3 cellular contexts compared by ENCODE assay signal in the genomic region with DNA sequence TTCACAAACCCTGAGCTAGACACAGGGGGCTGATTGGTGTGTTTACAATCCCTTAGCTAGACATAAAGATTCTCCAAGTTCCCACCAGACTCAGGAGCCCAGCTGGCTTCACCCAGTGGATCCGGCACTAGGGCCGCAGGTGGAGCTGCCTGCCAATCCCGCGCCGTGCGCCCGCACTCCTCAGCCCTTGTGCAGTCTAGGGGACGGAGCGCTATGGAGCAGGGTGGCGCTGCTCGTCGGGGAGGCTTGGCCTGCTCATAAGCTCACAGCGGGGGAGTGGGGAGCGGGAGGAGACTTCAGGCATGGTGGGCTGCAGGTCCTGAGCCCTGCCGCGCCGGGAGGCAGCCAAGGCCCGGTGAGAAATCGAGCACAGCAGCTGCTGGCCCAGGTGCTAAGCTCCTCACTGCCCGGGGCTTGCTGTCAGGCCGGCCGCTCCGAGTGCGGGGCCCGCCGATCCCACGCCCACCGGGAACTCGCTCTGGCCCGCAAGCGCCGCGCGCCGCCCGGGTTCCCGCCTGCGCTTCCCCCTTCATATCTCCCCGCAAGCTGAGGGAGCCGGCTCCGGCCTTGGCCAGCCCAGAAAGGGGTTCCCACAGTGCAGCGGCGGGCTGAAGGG. TPM values are rescaled to one million over a fixed set of nuclear protein-coding genes. Genes with fewer than 3 reads are reported as not detected.
"Had no signal": no experiment of that assay in that cellular context is flagged by ENCODE, and none has a peak within 500 bp of the region (broad histone marks: within the 10 kb centered on the region; RNA-seq: fewer than 3 reads in every experiment).

No MANE protein-coding gene starts in this region.

RNA-seq across cellular contexts. Expression of a gene that starts 24.7 kb away (rescaled TPM):
- total RNA-seq: epithelial cell of proximal tubule, renal cortical epithelial cell had no signal
- polyA plus RNA-seq: keratinocyte had no signal
